In genomic region chr1:44045064-44045463, GRCh38 we compare ENCODE assay signal across 1 cellular context.
A peak's percentile ranks its signal among the peaks of the same experiment; 100 is the strongest.
TF ChIP-seq lines count a peak whose summit lies in the region.

No MANE protein-coding gene starts in this region.

TF ChIP-seq in K562, 482 proteins besides CTCF, POLR2A, EP300 and RAD21 (continued from another document):
- TF ChIP-seq MGA (IDR thresholded peaks at IDR 0.05) (0 out of 2 replicates have a peak, but pooled peaks have one; percentile 8), ZNF699 (CRISPR knock-in tag; IDR thresholded peaks at IDR 0.05; ENCODE audit: insufficient replicate concordance) (no peak), GATA2 (CRISPR knock-in tag; IDR thresholded peaks at IDR 0.05) (0 out of 2 replicates have a peak, but pooled peaks have one; percentile 13), ZNF551 (CRISPR knock-in tag; IDR thresholded peaks at IDR 0.05) (no peak), ZNF512 (tag; IDR thresholded peaks at IDR 0.05) (peak; percentile 67), ZNF3 (CRISPR knock-in tag; IDR thresholded peaks at IDR 0.05) (no peak)
